16 cellular contexts compared by ENCODE assay signal in the genomic region with DNA sequence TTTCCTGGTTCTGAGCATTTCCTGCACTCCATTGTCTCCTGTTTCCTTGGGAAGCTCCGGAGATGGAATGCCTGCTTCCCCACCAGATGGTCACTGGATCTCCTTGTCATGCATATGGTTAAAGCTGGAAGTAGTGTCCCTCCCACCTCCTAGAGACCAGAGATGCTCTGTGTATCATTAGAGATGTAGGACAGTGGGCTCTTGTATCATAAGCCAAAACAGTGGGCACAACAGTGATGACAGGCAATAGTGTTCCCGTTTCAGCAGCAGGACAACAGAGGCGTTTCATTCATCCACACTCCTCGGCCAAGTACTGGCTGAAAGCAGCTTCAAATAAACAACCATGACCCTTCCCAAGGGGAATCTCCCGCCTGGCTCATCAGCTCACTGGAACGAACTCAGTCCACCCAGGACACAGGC.
DNase-seq lines count a peak whose midpoint lies in the region.
"Had no signal": no experiment of that assay in that cellular context is flagged by ENCODE, and none has a peak within 500 bp of the region (broad histone marks: within the 10 kb centered on the region; RNA-seq: fewer than 3 reads in every experiment).

No MANE protein-coding gene starts in this region.

- DNase-seq in RPMI7951 (ENCODE audit: low read depth), result peak; percentile 3
- peak; percentile 78 for DNase-seq in dermis blood vessel endothelial cell
- peak; percentile 82 for DNase-seq in inferior parietal cortex (ENCODE audit: extremely low spot score)
- peak; percentile 3 for DNase-seq in stromal cell of bone marrow (ENCODE audit: low read depth)
- no peak for DNase-seq in NCI-H2196 treated with DMSO at 0.1 percent for 48 hours (lab: John Stamatoyannopoulos, UW; ENCODE audit: unreplicated experiment)
- DNase-seq in DMS79 treated with DMSO at 0.1 percent for 48 hours (lab: John Stamatoyannopoulos, UW), result no peak
- DNase-seq in NCI-H446 treated with DMSO at 0.1 percent for 48 hours (lab: John Stamatoyannopoulos, UW), result no peak
- DNase-seq: activated CD4-positive, CD25-positive, alpha-beta regulatory T cell treated with anti-CD3 and anti-CD28 coated beads, Interleukin-2, amount 50 U/mL, for 72 hours; activated naive CD8-positive, alpha-beta T cell treated with anti-CD3 and anti-CD28 coated beads, Interleukin-2, amount 50 U/mL, for 24 hours; effector CD8-positive, alpha-beta T cell; GF-D8; left lung; NCI-H1048; NCI-H2081 treated with DMSO at 0.1 percent for 48 hours; NCI-H748 treated with DMSO at 0.1 percent for 48 hours; stimulated activated CD4-positive, alpha-beta T cell treated with anti-CD3 and anti-CD28 coated beads, Interleukin-4, amount 100 ng/mL, for 1 hour had no signal

Comparison
In these comparisons a context has a peak if more than half of its experiments do, and no peak if none do; other contexts are left out.
1. DNase-seq: peak in RPMI7951 (single experiment), dermis blood vessel endothelial cell (single experiment), inferior parietal cortex (single experiment) and stromal cell of bone marrow (single experiment); none in NCI-H2196 treated with DMSO at 0.1 percent for 48 hours (single experiment), DMS79 treated with DMSO at 0.1 percent for 48 hours (single experiment) and NCI-H446 treated with DMSO at 0.1 percent for 48 hours (single experiment).